ENCODE assay signal across 1 cellular context in the genomic region with DNA sequence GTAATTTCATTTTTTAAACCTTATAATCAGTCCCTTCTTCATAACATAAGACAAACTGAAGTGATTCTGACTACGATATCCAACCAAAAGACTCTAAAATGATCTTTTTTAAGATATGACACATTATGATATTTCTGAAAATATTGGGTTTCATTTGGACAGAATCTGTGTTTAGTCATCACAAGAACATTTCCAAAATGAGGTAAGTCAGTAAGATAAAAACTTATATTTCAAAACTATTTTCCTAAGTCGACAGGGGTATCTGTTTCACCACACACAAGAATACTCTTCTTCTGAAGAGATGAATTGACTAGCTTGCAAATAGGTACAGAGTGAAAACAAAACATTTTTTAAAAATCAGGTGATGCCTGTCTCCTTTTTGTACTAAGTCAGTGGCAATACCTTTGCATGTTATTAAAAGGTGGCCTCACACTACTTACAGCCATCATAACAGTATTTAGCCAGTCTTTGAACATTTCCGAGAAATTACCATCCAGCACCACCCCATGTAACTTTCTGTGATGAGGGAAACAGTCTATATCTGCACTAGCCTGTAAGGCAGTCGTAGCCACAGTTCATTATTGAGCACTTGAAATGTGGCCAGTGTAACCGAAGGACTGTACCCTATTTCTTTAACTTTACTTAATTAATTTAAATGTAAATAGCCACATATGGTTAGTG.
TF ChIP-seq lines count a peak whose summit lies in the region.

No MANE protein-coding gene starts in this region.

TF ChIP-seq in IMR-90, 13 proteins besides CTCF, POLR2A, EP300 and RAD21:
- no peak for TF ChIP-seq MXI1 (IDR thresholded peaks at IDR 0.05; ENCODE audit: borderline replicate concordance, low read depth, low read length)
- no peak for TF ChIP-seq RFX5 (IDR thresholded peaks at IDR 0.05; ENCODE audit: low read depth, low read length)
- TF ChIP-seq FOS (IDR thresholded peaks at IDR 0.05; ENCODE audit: low read depth, low read length): no peak
- TF ChIP-seq SMC3 (IDR thresholded peaks at IDR 0.05; ENCODE audit: low read depth, low read length): no peak
- TF ChIP-seq RCOR1 (IDR thresholded peaks at IDR 0.05; ENCODE audit: insufficient replicate concordance, low read length): no peak
- TF ChIP-seq NFE2L2 (IDR thresholded peaks at IDR 0.05; ENCODE audit: low read depth, low read length): no peak
- TF ChIP-seq, protein P1, sequence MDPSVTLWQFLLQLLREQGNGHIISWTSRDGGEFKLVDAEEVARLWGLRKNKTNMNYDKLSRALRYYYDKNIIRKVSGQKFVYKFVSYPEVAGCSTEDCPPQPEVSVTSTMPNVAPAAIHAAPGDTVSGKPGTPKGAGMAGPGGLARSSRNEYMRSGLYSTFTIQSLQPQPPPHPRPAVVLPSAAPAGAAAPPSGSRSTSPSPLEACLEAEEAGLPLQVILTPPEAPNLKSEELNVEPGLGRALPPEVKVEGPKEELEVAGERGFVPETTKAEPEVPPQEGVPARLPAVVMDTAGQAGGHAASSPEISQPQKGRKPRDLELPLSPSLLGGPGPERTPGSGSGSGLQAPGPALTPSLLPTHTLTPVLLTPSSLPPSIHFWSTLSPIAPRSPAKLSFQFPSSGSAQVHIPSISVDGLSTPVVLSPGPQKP (IDR thresholded peaks at IDR 0.05; ENCODE audit: borderline replicate concordance, low read depth, low read length): no peak
- TF ChIP-seq MAZ (IDR thresholded peaks at IDR 0.05; ENCODE audit: borderline replicate concordance, low read depth, low read length): no peak
- TF ChIP-seq MAFK (IDR thresholded peaks at IDR 0.05; ENCODE audit: low read depth, low read length): no peak
- TF ChIP-seq, protein P2, sequence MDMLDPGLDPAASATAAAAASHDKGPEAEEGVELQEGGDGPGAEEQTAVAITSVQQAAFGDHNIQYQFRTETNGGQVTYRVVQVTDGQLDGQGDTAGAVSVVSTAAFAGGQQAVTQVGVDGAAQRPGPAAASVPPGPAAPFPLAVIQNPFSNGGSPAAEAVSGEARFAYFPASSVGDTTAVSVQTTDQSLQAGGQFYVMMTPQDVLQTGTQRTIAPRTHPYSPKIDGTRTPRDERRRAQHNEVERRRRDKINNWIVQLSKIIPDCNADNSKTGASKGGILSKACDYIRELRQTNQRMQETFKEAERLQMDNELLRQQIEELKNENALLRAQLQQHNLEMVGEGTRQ (IDR thresholded peaks at IDR 0.05; ENCODE audit: low read depth, low read length): no peak
- TF ChIP-seq CHD1 (IDR thresholded peaks at IDR 0.05; ENCODE audit: low read depth, low read length): no peak
- no peak for TF ChIP-seq CEBPB (IDR thresholded peaks at IDR 0.05; ENCODE audit: low read depth, low read length)
- no peak for TF ChIP-seq BHLHE40 (IDR thresholded peaks at IDR 0.05; ENCODE audit: low read depth, low read length)
